In the genomic region with DNA sequence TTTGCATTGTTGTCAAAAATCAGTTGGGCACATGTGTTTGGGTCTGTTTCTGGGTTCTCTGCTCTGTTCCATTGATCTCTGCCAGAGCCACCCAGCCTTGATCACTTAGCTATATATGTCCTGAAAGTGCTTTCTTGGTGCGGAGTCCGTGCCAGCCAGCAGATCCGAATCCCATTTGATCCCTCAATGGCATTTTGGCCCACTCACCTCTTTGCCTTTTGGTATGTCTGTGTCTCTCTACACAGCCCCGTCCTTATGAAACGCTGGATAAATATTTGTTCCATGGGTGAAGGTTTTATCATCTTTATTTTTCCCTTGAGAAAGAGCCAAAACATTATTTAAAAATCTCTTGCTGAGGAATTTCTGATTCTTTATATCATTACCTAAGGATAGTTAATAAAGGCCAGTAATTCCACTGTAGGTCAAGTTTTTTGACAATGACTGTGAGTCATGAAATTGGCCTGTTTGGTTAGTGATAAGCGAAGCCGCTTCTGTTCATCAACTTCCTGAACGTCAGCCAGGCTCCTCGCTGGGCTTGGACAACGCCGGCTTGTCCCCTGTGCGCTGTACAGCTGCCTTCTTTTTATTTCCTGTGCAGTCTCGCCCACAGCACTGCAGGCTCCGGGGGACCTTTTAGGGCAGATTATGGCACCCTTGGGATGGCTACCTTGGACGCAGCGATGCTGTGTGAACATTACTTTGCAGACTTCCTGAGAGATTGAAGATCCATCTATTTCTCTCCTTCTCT, we compare ENCODE assay signal across 1 cellular context.
TF ChIP-seq lines count a peak whose summit lies in the region.

No MANE protein-coding gene starts in this region.

TF ChIP-seq in HEK293, 187 proteins besides CTCF, POLR2A, EP300 and RAD21 (continued from another document):
- TF ChIP-seq, protein P1, sequence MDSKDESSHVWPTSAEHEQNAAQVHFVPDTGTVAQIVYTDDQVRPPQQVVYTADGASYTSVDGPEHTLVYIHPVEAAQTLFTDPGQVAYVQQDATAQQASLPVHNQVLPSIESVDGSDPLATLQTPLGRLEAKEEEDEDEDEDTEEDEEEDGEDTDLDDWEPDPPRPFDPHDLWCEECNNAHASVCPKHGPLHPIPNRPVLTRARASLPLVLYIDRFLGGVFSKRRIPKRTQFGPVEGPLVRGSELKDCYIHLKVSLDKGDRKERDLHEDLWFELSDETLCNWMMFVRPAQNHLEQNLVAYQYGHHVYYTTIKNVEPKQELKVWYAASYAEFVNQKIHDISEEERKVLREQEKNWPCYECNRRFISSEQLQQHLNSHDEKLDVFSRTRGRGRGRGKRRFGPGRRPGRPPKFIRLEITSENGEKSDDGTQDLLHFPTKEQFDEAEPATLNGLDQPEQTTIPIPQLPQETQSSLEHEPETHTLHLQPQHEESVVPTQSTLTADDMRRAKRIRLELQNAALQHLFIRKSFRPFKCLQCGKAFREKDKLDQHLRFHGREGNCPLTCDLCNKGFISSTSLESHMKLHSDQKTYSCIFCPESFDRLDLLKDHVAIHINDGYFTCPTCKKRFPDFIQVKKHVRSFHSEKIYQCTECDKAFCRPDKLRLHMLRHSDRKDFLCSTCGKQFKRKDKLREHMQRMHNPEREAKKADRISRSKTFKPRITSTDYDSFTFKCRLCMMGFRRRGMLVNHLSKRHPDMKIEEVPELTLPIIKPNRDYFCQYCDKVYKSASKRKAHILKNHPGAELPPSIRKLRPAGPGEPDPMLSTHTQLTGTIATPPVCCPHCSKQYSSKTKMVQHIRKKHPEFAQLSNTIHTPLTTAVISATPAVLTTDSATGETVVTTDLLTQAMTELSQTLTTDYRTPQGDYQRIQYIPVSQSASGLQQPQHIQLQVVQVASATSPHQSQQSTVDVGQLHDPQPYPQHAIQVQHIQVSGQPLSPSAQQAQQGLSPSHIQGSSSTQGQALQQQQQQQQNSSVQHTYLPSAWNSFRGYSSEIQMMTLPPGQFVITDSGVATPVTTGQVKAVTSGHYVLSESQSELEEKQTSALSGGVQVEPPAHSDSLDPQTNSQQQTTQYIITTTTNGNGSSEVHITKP (tag by site-specific recombination; IDR thresholded peaks at IDR 0.05), result peak; percentile 78
- TF ChIP-seq, protein P2, sequence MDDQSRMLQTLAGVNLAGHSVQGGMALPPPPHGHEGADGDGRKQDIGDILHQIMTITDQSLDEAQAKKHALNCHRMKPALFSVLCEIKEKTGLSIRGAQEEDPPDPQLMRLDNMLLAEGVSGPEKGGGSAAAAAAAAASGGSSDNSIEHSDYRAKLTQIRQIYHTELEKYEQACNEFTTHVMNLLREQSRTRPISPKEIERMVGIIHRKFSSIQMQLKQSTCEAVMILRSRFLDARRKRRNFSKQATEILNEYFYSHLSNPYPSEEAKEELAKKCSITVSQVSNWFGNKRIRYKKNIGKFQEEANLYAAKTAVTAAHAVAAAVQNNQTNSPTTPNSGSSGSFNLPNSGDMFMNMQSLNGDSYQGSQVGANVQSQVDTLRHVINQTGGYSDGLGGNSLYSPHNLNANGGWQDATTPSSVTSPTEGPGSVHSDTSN (CRISPR knock-in tag; IDR thresholded peaks at IDR 0.05), result no peak
- TF ChIP-seq ZNF558 (tag by site-specific recombination; IDR thresholded peaks at IDR 0.05), result no peak
- TF ChIP-seq YY2 (tag by site-specific recombination; IDR thresholded peaks at IDR 0.05), result no peak
- peak; percentile 53; the same call in 1 of the 2 replicates for TF ChIP-seq ZNF660 (tag by site-specific recombination; IDR thresholded peaks at IDR 0.05)
- 0 out of 2 replicates have a peak, but pooled peaks have one; percentile 54 for TF ChIP-seq ZXDB (tag by site-specific recombination; IDR thresholded peaks at IDR 0.05)
- TF ChIP-seq, protein P3, sequence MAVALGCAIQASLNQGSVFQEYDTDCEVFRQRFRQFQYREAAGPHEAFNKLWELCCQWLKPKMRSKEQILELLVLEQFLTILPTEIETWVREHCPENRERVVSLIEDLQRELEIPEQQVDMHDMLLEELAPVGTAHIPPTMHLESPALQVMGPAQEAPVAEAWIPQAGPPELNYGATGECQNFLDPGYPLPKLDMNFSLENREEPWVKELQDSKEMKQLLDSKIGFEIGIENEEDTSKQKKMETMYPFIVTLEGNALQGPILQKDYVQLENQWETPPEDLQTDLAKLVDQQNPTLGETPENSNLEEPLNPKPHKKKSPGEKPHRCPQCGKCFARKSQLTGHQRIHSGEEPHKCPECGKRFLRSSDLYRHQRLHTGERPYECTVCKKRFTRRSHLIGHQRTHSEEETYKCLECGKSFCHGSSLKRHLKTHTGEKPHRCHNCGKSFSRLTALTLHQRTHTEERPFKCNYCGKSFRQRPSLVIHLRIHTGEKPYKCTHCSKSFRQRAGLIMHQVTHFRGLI (tag by site-specific recombination; IDR thresholded peaks at IDR 0.05), result 0 out of 2 replicates have a peak, but pooled peaks have one; percentile 58
- no peak for TF ChIP-seq ZNF76 (tag by site-specific recombination; IDR thresholded peaks at IDR 0.05; ENCODE audit: borderline replicate concordance, low read depth)
- TF ChIP-seq, protein P4, sequence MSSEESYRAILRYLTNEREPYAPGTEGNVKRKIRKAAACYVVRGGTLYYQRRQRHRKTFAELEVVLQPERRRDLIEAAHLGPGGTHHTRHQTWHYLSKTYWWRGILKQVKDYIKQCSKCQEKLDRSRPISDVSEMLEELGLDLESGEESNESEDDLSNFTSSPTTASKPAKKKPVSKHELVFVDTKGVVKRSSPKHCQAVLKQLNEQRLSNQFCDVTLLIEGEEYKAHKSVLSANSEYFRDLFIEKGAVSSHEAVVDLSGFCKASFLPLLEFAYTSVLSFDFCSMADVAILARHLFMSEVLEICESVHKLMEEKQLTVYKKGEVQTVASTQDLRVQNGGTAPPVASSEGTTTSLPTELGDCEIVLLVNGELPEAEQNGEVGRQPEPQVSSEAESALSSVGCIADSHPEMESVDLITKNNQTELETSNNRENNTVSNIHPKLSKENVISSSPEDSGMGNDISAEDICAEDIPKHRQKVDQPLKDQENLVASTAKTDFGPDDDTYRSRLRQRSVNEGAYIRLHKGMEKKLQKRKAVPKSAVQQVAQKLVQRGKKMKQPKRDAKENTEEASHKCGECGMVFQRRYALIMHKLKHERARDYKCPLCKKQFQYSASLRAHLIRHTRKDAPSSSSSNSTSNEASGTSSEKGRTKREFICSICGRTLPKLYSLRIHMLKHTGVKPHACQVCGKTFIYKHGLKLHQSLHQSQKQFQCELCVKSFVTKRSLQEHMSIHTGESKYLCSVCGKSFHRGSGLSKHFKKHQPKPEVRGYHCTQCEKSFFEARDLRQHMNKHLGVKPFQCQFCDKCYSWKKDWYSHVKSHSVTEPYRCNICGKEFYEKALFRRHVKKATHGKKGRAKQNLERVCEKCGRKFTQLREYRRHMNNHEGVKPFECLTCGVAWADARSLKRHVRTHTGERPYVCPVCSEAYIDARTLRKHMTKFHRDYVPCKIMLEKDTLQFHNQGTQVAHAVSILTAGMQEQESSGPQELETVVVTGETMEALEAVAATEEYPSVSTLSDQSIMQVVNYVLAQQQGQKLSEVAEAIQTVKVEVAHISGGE (tag by site-specific recombination; conservative IDR thresholded peaks at IDR 0.05; ENCODE audit: low read depth), result peak; percentile 33; the same call in 1 of the 2 replicates
- TF ChIP-seq GLIS2 (tag by site-specific recombination; IDR thresholded peaks at IDR 0.05), result peak; percentile 41; the same call in 1 of the 2 replicates
